ENCODE assay signal across 13 cellular contexts in the genomic region with DNA sequence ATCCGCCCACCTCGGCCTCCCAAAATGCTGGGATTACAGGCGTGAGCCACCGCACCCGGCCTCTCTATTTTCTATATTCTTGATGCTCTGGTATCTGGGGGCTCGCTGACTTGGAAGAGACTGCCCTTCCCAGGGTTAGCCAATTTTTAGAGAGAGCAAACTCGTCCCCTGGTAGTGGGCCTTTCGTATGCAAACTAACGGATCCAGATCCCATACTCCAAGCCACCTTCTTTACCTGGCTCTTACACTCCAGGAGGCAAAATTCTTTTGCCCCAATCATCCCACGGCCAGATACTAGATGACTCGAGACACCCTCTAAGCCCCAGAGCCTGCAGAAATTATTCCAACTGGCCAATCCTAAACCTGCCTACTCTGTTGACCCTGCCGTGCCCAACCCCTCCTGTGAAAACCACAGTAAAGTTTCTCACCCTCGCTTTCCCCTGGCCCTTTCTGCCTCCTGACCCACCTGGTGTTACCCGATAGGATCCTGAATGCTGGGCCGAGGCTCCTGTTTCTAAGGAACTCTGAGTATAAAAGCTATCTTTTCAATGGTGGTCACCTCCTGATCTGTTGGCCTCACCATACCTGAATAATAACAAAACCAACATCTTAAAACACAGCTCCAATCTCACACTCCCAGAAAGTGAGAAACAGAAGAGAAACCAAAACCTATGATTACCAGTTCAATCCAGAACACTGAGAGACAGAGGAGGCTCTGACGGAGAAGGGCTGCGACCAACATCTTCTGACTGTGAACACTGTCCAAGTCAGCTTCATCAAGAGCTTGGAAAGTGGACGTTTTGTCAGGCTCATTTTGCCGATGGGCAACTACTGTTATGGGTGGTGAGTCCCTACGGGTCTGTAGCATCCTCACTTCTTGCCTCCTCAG. TPM values are rescaled to one million over a fixed set of nuclear protein-coding genes. Genes with fewer than 3 reads are reported as not detected.
DNase-seq lines count a peak whose midpoint lies in the region; ATAC-seq and TF ChIP-seq lines count a peak whose summit lies in the region.
"Had no signal": no experiment of that assay in that cellular context is flagged by ENCODE, and none has a peak within 500 bp of the region (broad histone marks: within the 10 kb centered on the region; RNA-seq: fewer than 3 reads in every experiment).

No MANE protein-coding gene starts in this region.

- ATAC-seq in GM19395 (IDR thresholded peaks at IDR 0.05; ENCODE audit: unreplicated experiment) (peak; percentile 99), HG02884 (IDR thresholded peaks at IDR 0.05; ENCODE audit: unreplicated experiment) (peak; percentile 95)

- H3K27ac ChIP-seq in KMS-11, result peak overlapping the region; percentile 66
- no peak overlapping the region for H3K27ac ChIP-seq in esophagus squamous epithelium
- no peak overlapping the region for H3K27ac ChIP-seq in ovary
- H3K27ac ChIP-seq: neutrophil had no signal

- TF ChIP-seq POLR2A in esophagus squamous epithelium (IDR thresholded peaks at IDR 0.05), result no peak
- no peak for TF ChIP-seq POLR2A in ovary (IDR thresholded peaks at IDR 0.05)

- in situ Hi-C loops in G401 (cut with HindIII; ENCODE audit: low sequenced_read_pairs), result no loop called here

- peaks cover 12% of the 10 kb centered on the region for H3K4me1 ChIP-seq in KMS-11 (ENCODE audit: low read depth, poor library complexity, severe bottlenecking)
- H3K4me1 ChIP-seq in esophagus squamous epithelium, result no peaks in the 10 kb centered on the region
- no peaks in the 10 kb centered on the region for H3K4me1 ChIP-seq in ovary (ENCODE audit: insufficient read depth)

- H3K4me3 ChIP-seq in GM06990 (replicated peaks; ENCODE audit: low read depth, low read length) (peak overlapping the region; percentile 22; the same call in 1 of the 2 replicates), KMS-11 (IDR thresholded peaks at IDR 0.05; ENCODE audit: insufficient read depth, low read depth, low read length) (peak overlapping the region; percentile 49), esophagus squamous epithelium (no peak overlapping the region), ovary (no peak overlapping the region)

- no peaks in the 10 kb centered on the region for H3K79me2 ChIP-seq in KMS-11 (ENCODE audit: insufficient read depth, low read depth)

- TF ChIP-seq EP300 in ovary (IDR thresholded peaks at IDR 0.05), result no peak

- no peaks in the 10 kb centered on the region for H3K27me3 ChIP-seq in GM06990 (replicated peaks; ENCODE audit: control insufficient read depth, insufficient read depth, low read length)
- no peaks in the 10 kb centered on the region for H3K27me3 ChIP-seq in KMS-11 (ENCODE audit: insufficient read depth, low read depth)
- H3K27me3 ChIP-seq in esophagus squamous epithelium, result no peaks in the 10 kb centered on the region
- no peaks in the 10 kb centered on the region for H3K27me3 ChIP-seq in ovary
- H3K27me3 ChIP-seq: neutrophil had no signal

- intact Hi-C loops in esophagus squamous epithelium (cut with DNase I), result no loop called here
- intact Hi-C loops in ovary (cut with DNase I), result no loop called here

- H3K36me3 ChIP-seq in GM06990 (ENCODE audit: control insufficient read depth, insufficient read depth, low read length) (no peaks in the 10 kb centered on the region), KMS-11 (ENCODE audit: insufficient read depth) (no peaks in the 10 kb centered on the region), esophagus squamous epithelium (no peaks in the 10 kb centered on the region), ovary (no peaks in the 10 kb centered on the region)
- H3K36me3 ChIP-seq: neutrophil had no signal

- H3K4me2 ChIP-seq in KMS-11, result peak overlapping the region; percentile 79

- DNase-seq in GM06990 (ENCODE audit: extremely low read depth, insufficient read length) (no peak), esophagus squamous epithelium (lab: John Stamatoyannopoulos, UW) (no peak), ovary (no peak), G401 (ENCODE audit: low spot score) (no peak)
- no peak for DNase-seq in activated naive CD4-positive, alpha-beta T cell treated with Interleukin-2 at 50 U/mL for 16 hours
- DNase-seq: activated CD4-positive, alpha-beta T cell treated with anti-CD3 and anti-CD28 coated beads for 1 hour; GDM1; NCI-H1694 treated with DMSO at 0.1 percent for 48 hours; stimulated activated CD4-positive, alpha-beta T cell treated with anti-CD3 and anti-CD28 coated beads, Interleukin-1b, Interleukin-23, amount 100 ng/mL, for 48 hours had no signal

- peak overlapping the region; percentile 47 for H3K9ac ChIP-seq in KMS-11

- 85 to 86% methylated on average over 13 to 18 of the region's 20 CpGs for WGBS in esophagus squamous epithelium, 2 donors
- WGBS in ovary, 3 donors, result 94 to 98% (median 95%) methylated on average over 20 of the region's 20 CpGs

- H4K20me1 ChIP-seq in KMS-11 (ENCODE audit: insufficient read depth), result no peaks in the 10 kb centered on the region

- H3K9me3 ChIP-seq in esophagus squamous epithelium (no peaks in the 10 kb centered on the region), ovary (no peaks in the 10 kb centered on the region)
- H3K9me3 ChIP-seq: neutrophil had no signal

- H2AFZ ChIP-seq in KMS-11 (ENCODE audit: low read depth), result peak overlapping the region; percentile 82

- TF ChIP-seq CTCF in GM06990 (IDR thresholded peaks at IDR 0.05; ENCODE audit: insufficient read depth, low read length, poor library complexity, severe bottlenecking) (no peak), KMS-11 (conservative IDR thresholded peaks at IDR 0.05; ENCODE audit: low read depth, low read length) (no peak), esophagus squamous epithelium (IDR thresholded peaks at IDR 0.05) (no peak), ovary (IDR thresholded peaks at IDR 0.05) (no peak)

RNA-seq across cellular contexts. Expression of a gene that starts 57.6 kb away (rescaled TPM):
- total RNA-seq in esophagus squamous epithelium (10 to 100 TPM; 30.7 to 52.3 (median 32.6) TPM), ovary (100 to 1,000 TPM in 5 of 7 donors, 10 to 100 TPM in 2; 54.0 to 162 (median 106) TPM)
- 10 to 100 TPM; 40.5 to 73.4 TPM for polyA plus RNA-seq in ovary
- 19.5 and 21.9 TPM in 2 replicates for total RNA-seq in G401 (2014; rRNA removed; shearing (Covaris generic))

Comparison
In these comparisons a context has a peak if more than half of its experiments do, and no peak if none do; other contexts are left out.
1. H3K4me3 ChIP-seq: peak in GM06990 (single experiment) and KMS-11 (single experiment); none in esophagus squamous epithelium (0 of 4) and ovary (single experiment).